In the genomic region with DNA sequence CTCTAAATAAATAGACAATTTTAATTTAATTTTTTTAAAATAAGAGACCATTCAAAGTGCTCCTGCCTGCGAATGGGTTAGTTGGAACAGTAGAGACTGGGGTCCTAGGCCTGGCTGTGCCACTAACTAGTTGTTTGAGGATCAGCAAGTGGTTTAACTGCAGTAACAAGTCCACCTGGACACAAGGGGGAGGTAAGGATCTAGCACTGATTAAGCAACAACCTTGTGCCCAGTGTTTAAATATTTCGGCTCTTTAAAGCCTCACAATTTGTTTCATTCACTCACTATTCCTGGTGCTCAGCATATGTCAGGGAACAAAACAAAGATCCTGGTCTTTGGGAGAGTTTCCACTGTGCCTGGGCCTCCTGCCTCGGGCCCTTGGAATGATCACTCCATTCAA, we compare ENCODE assay signal across 36 cellular contexts. TPM values are rescaled to one million over a fixed set of nuclear protein-coding genes. Genes with fewer than 3 reads are reported as not detected.
A peak's percentile ranks its signal among the peaks of the same experiment; 100 is the strongest.
DNase-seq lines count a peak whose midpoint lies in the region; ATAC-seq, FAIRE-seq and TF ChIP-seq lines count a peak whose summit lies in the region.
"Had no signal": no experiment of that assay in that cellular context is flagged by ENCODE, and none has a peak within 500 bp of the region (broad histone marks: within the 10 kb centered on the region; RNA-seq: fewer than 3 reads in every experiment).

No MANE protein-coding gene starts in this region.

- 2% methylated on average over 3 of the region's 3 CpGs for WGBS in K562 (ENCODE audit: insufficient coverage, low coverage, missing lambda C conversion rate)
- 45% methylated on average over 3 of the region's 3 CpGs for WGBS in liver

- no peak for TF ChIP-seq EP300 in K562 (IDR thresholded peaks at IDR 0.05; ENCODE audit: low read length)

- no peaks in the 10 kb centered on the region for H3K79me2 ChIP-seq in K562 (ENCODE audit: control insufficient read depth, insufficient read depth, low read length)
- no peaks in the 10 kb centered on the region for H3K79me2 ChIP-seq in osteoblast (ENCODE audit: insufficient read depth, low read length)

- DNase-seq in DMS53 treated with DMSO at 0.1 percent for 48 hours (lab: John Stamatoyannopoulos, UW; ENCODE audit: unreplicated experiment), result peak; percentile 4
- DNase-seq in HT-29 (ENCODE audit: low spot score), result peak; percentile 29
- no peak for DNase-seq in K562 (ENCODE audit: extremely low read depth in 1 of 4, low spot score in 3 of 4)
- no peak for DNase-seq in RPMI8226
- DNase-seq in osteoblast (ENCODE audit: insufficient read length, low spot score, missing footprints), result no peak
- DNase-seq: activated CD4-positive, alpha-beta T cell treated with anti-CD3 and anti-CD28 coated beads, Interleukin-2, amount 50 U/mL, for 1 hour; activated CD4-positive, CD25-positive, alpha-beta regulatory T cell; activated effector memory CD4-positive, alpha-beta T cell treated with Interleukin-2 at 50 U/mL for 16 hours; activated naive CD8-positive, alpha-beta T cell treated with anti-CD3 and anti-CD28 coated beads for 36 hours; activated T-cell treated with anti-CD3 and anti-CD28 coated beads, Interleukin-2, amount 50 U/mL, for 1 hour; aorta; DMS79; effector CD8-positive, alpha-beta T cell; KG1; left colon; NCI-H1092 treated with DMSO at 0.1 percent for 48 hours; NCI-H187; NCI-H524; NK-92 treated with Interleukin-12 subunit alpha and Interleukin-12 subunit beta, amount 100 ng/mL, for 24 hours; ovary; right cardiac atrium; SIG-M5; spleen; T1000; thyroid gland had no signal

- no peak for TF ChIP-seq POLR2A in K562 (conservative IDR thresholded peaks at IDR 0.05)

- intact Hi-C loops in K562 (cut with micrococcal nuclease), result no loop called here

- H3K4me3 ChIP-seq in K562, result no peak overlapping the region
- no peak overlapping the region for H3K4me3 ChIP-seq in liver (ENCODE audit: low read depth in 1 of 3, low read length in 3 of 3)
- H3K4me3 ChIP-seq in osteoblast (ENCODE audit: insufficient read depth, low read length), result no peak overlapping the region
- H3K4me3 ChIP-seq: BLaER1, coronary artery, ovary, spleen, thyroid gland, vagina had no signal

- in situ Hi-C loops in K562 (cut with MboI), result no loop called here

- no peak for FAIRE-seq in K562 (lab: Jason Lieb, UNC)
- FAIRE-seq: G401.6 had no signal

- H3K27me3 ChIP-seq in K562 (ENCODE audit: control insufficient read depth in 2 of 2, insufficient read depth in 2 of 2, low read length in 2 of 2) (peaks cover 33 to 47% of the 10 kb centered on the region in 2 experiments), liver (ENCODE audit: control insufficient read depth in 4 of 4, insufficient read depth in 4 of 4, low read length in 3 of 4) (no peaks in the 10 kb centered on the region), osteoblast (ENCODE audit: insufficient read depth, low read length) (no peaks in the 10 kb centered on the region)
- H3K27me3 ChIP-seq: BLaER1, ovary, thyroid gland, vagina had no signal

- TF ChIP-seq RAD21 in K562 (CRISPR knock-in tag; conservative IDR thresholded peaks at IDR 0.05 in 1 of 2, IDR thresholded peaks at IDR 0.05 in 1 of 2), result no peak
- TF ChIP-seq RAD21 in liver (IDR thresholded peaks at IDR 0.05), result peak; percentile 69 to 83

- H3K9me3 ChIP-seq in K562 (replicated peaks; ENCODE audit: control insufficient read depth, insufficient read depth, low read depth, low read length) (no peaks in the 10 kb centered on the region), liver (ENCODE audit: control insufficient read depth in 4 of 4, low read length in 3 of 4) (no peaks in the 10 kb centered on the region), osteoblast (ENCODE audit: low read depth, low read length) (no peaks in the 10 kb centered on the region)
- H3K9me3 ChIP-seq: ovary, thyroid gland, vagina had no signal

- H4K20me1 ChIP-seq in K562 (replicated peaks; ENCODE audit: control insufficient read depth, insufficient read depth, low read length) (no peaks in the 10 kb centered on the region; the same call in 1 of the 2 replicates), osteoblast (ENCODE audit: insufficient read depth, low read length) (no peaks in the 10 kb centered on the region)
- H4K20me1 ChIP-seq: BLaER1 had no signal

- H2AFZ ChIP-seq in K562 (ENCODE audit: low read depth, low read length) (no peak overlapping the region), osteoblast (ENCODE audit: low read length) (no peak overlapping the region)

- no peaks in the 10 kb centered on the region for H3K9me1 ChIP-seq in K562 (ENCODE audit: control insufficient read depth, insufficient read depth, low read length)

- BruUV-seq in K562 (replicated peaks; lab: Mats Ljungman, UMichigan), result no TSS peak

- CTCF ChIA-PET in K562 (lab: Yijun Ruan, JAX; ENCODE audit: low intra/inter-chr PET ratio), result no interaction called here

- TF ChIP-seq CTCF in K562 (IDR thresholded peaks at IDR 0.05 in 2 of 3, conservative IDR thresholded peaks at IDR 0.05 in 1 of 3; ENCODE audit: insufficient read depth in 2 of 3, low read depth in 1 of 3, low read length in 3 of 3) (no peak), liver (IDR thresholded peaks at IDR 0.05; ENCODE audit: low read depth, low read length, missing input control) (peak; percentile 43), osteoblast (IDR thresholded peaks at IDR 0.05; ENCODE audit: extremely low read depth, low read depth, low read length) (no peak)

- H3K36me3 ChIP-seq in K562 (ENCODE audit: control insufficient read depth, insufficient read depth, low read length) (no peaks in the 10 kb centered on the region), liver (ENCODE audit: control insufficient read depth in 4 of 4, insufficient read depth in 3 of 4, low read depth in 1 of 4, low read length in 3 of 4) (no peaks in the 10 kb centered on the region), osteoblast (ENCODE audit: insufficient read depth, low read length) (no peaks in the 10 kb centered on the region)
- H3K36me3 ChIP-seq: BLaER1, ovary, spleen, thyroid gland, vagina had no signal

- H3K4me2 ChIP-seq in K562 (ENCODE audit: insufficient read depth, low read length) (no peak overlapping the region), osteoblast (ENCODE audit: insufficient read depth, low read length) (no peak overlapping the region)
- H3K4me2 ChIP-seq: BLaER1 had no signal

- H3K4me1 ChIP-seq in K562 (replicated peaks in 1 of 2; ENCODE audit: control insufficient read depth in 2 of 2, insufficient read depth in 2 of 2, low read length in 2 of 2) (no peaks in the 10 kb centered on the region), liver (ENCODE audit: control insufficient read depth in 4 of 4, insufficient read depth in 4 of 4, low read length in 3 of 4) (peaks cover 3 to 49% (median 35%) of the 10 kb centered on the region in 4 donors), osteoblast (ENCODE audit: insufficient read depth, low read length) (peaks cover 11% of the 10 kb centered on the region)
- H3K4me1 ChIP-seq: BLaER1, spleen had no signal

- H3K9ac ChIP-seq in K562 (ENCODE audit: insufficient read depth in 1 of 2, low read depth in 2 of 2, low read length in 2 of 2) (no peak overlapping the region), liver (ENCODE audit: low read depth in 1 of 2, low read length in 2 of 2) (peak overlapping the region; percentile 28 to 66)
- H3K9ac ChIP-seq: BLaER1 had no signal

- no peak overlapping the region for H3K27ac ChIP-seq in K562 (ENCODE audit: extremely low read depth, low read depth, low read length)
- H3K27ac ChIP-seq in liver (ENCODE audit: low read depth in 1 of 2, low read length in 2 of 2), result peak overlapping the region in 1 of 2 donors; percentile 76
- H3K27ac ChIP-seq in osteoblast (ENCODE audit: low read depth, low read length), result no peak overlapping the region
- H3K27ac ChIP-seq: BLaER1, coronary artery, epithelial cell of prostate, ovary, spleen, thyroid gland, vagina had no signal

- POLR2A ChIA-PET in K562 (lab: Yijun Ruan, JAX), result no interaction called here

- no peak for ATAC-seq in K562
- no peak for ATAC-seq in GM21526 (IDR thresholded peaks at IDR 0.05; ENCODE audit: low FRiP score, unreplicated experiment)
- ATAC-seq: left colon, Panc1, right cardiac atrium had no signal

RNA-seq across cellular contexts. Expression of a gene that starts 1.6 kb away (rescaled TPM):
- 0.76 and 1.5 TPM in 2 replicates for total RNA-seq in HT-29 (2014; rRNA removed; shearing (Covaris generic))
- total RNA-seq in K562 (2011; cell fraction: chromatin; rRNA removed; ENCODE audit: low replicate concordance), result not detected in 2 replicates
- total RNA-seq in K562 (2011; cell fraction: nucleolus; rRNA removed), result not detected in 2 replicates
- not detected in 2 replicates for total RNA-seq in K562 (2011; cell fraction: nucleoplasm; rRNA removed)
- not detected in 2 replicates for total RNA-seq in K562 (2014; rRNA removed)
- total RNA-seq in K562 (2014; rRNA removed; fragmentation: Illumina TruSeq; extraction: Trizol), result not detected in 2 replicates
- not detected in 2 replicates for total RNA-seq in K562 (2015; rRNA removed; fragmentation: Illumina TruSeq; extraction: Trizol)
- total RNA-seq in K562 (2021), result 0.40 and 0.78 TPM in 2 replicates
- not detected in 2 replicates for polyA plus RNA-seq in K562 (2011; rRNA removed)
- polyA plus RNA-seq in K562 (2011; cell fraction: cytosol; rRNA removed), result 0.04 TPM in 1 of 2 replicates, not detected in the other
- polyA plus RNA-seq in K562 (2011; cell fraction: nucleus; rRNA removed), result not detected in 2 replicates
- not detected in 2 replicates for polyA plus RNA-seq in K562 (2012)
- not detected in 2 replicates for polyA plus RNA-seq in K562 (2014; fragmentation: Illumina TruSeq; extraction: Trizol)
- polyA plus RNA-seq in K562 (2014; fragmentation: Nextera tagmentation; extraction: Ambion mirVana), result not detected
- polyA plus RNA-seq in K562 (2014; rRNA removed), result not detected in 2 replicates
- polyA minus RNA-seq in K562 (2011; rRNA and poly(A)+ RNA removed), result not detected in 2 replicates
- polyA minus RNA-seq in K562 (2011; cell fraction: cytosol; rRNA and poly(A)+ RNA removed), result 5.2 TPM in 1 of 2 replicates, not detected in the other
- not detected in 2 replicates for polyA minus RNA-seq in K562 (2011; cell fraction: nucleus; rRNA and poly(A)+ RNA removed)
- 1,000 to 10,000 TPM; 1,430 to 1,596 TPM for total RNA-seq in liver
- 1,000 to 10,000 TPM; 2,582 to 5,119 TPM for polyA plus RNA-seq in liver
- 1.5 and 6.2 TPM in 2 replicates for total RNA-seq in osteoblast
- total RNA-seq: activated naive CD8-positive, alpha-beta T cell treated with anti-CD3 and anti-CD28 coated beads for 36 hours; glomerular endothelial cell; MCF 10A had no signal
- polyA plus RNA-seq: neural cell had no signal

RNA-seq across cellular contexts. Expression of a gene that starts 31.7 kb away (rescaled TPM):
- 1.2 and 1.8 TPM in 2 replicates for total RNA-seq in HT-29 (2014; rRNA removed; shearing (Covaris generic))
- not detected in 2 replicates for total RNA-seq in K562 (2011; cell fraction: chromatin; rRNA removed; ENCODE audit: low replicate concordance)
- total RNA-seq in K562 (2011; cell fraction: nucleolus; rRNA removed), result not detected in 2 replicates
- not detected in 2 replicates for total RNA-seq in K562 (2011; cell fraction: nucleoplasm; rRNA removed)
- total RNA-seq in K562 (2014; rRNA removed), result not detected in 2 replicates
- not detected in 2 replicates for total RNA-seq in K562 (2014; rRNA removed; fragmentation: Illumina TruSeq; extraction: Trizol)
- not detected in 2 replicates for total RNA-seq in K562 (2015; rRNA removed; fragmentation: Illumina TruSeq; extraction: Trizol)
- total RNA-seq in K562 (2021), result not detected in 2 replicates
- polyA plus RNA-seq in K562 (2011; rRNA removed), result not detected in 2 replicates
- polyA plus RNA-seq in K562 (2011; cell fraction: cytosol; rRNA removed), result not detected in 2 replicates
- polyA plus RNA-seq in K562 (2011; cell fraction: nucleus; rRNA removed), result not detected in 2 replicates
- not detected in 2 replicates for polyA plus RNA-seq in K562 (2012)
- polyA plus RNA-seq in K562 (2014; fragmentation: Illumina TruSeq; extraction: Trizol), result not detected in 2 replicates
- not detected for polyA plus RNA-seq in K562 (2014; fragmentation: Nextera tagmentation; extraction: Ambion mirVana)
- not detected in 2 replicates for polyA plus RNA-seq in K562 (2014; rRNA removed)
- not detected in 2 replicates for polyA minus RNA-seq in K562 (2011; rRNA and poly(A)+ RNA removed)
- polyA minus RNA-seq in K562 (2011; cell fraction: cytosol; rRNA and poly(A)+ RNA removed), result not detected in 2 replicates
- polyA minus RNA-seq in K562 (2011; cell fraction: nucleus; rRNA and poly(A)+ RNA removed), result not detected in 2 replicates
- total RNA-seq in liver, result not detected
- not detected for polyA plus RNA-seq in liver
- total RNA-seq in osteoblast, result under 0.01 TPM in 1 of 2 replicates, not detected in the other
- total RNA-seq: activated naive CD8-positive, alpha-beta T cell treated with anti-CD3 and anti-CD28 coated beads for 36 hours; aorta; glomerular endothelial cell; MCF 10A; spleen; thyroid gland; vagina had no signal

Comparison
In these comparisons a context has a peak if more than half of its experiments do, and no peak if none do; other contexts are left out.
1. DNase-seq: peak in DMS53 treated with DMSO at 0.1 percent for 48 hours (single experiment) and HT-29 (single experiment); none in K562 (0 of 4), RPMI8226 (single experiment) and osteoblast (single experiment).
2. H3K9ac ChIP-seq: peak in liver (2 of 2); none in K562 (0 of 2).
3. RNA of a gene that starts 1.6 kb away (total RNA-seq): 1,430 to 1,596 TPM in liver; 1.5 to 6.2 TPM in osteoblast, 0.76 to 1.5 TPM in HT-29 and 0.40 to 0.78 TPM in K562; every median in the first group is over 100 times any median in the second.